Comparison of ENCODE assay signal across 9 cellular contexts in the genomic region with DNA sequence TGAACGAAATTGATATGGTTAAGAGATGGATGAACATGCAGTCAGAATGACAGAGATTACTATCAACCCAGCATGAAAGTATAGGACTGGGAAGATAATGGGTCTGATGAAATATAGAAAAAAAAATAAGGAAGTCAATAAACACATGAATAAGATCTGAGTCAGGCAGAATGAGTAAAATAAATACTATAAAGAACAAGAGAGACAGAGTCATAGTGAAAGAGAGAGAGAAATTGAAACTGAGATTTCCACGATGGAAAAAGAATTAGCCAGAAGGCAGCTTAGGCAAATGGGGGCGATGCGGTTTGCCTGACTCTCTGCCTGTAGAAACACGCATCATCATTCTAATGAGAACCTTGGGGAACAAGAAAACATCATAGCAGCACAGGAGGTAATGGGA. TPM values are rescaled to one million over a fixed set of nuclear protein-coding genes. Genes with fewer than 3 reads are reported as not detected.
DNase-seq lines count a peak whose midpoint lies in the region; ATAC-seq, FAIRE-seq and TF ChIP-seq lines count a peak whose summit lies in the region.
"Had no signal": no experiment of that assay in that cellular context is flagged by ENCODE, and none has a peak within 500 bp of the region (broad histone marks: within the 10 kb centered on the region; RNA-seq: fewer than 3 reads in every experiment).

No MANE protein-coding gene starts in this region.

- DNase-seq in choroid plexus epithelial cell (ENCODE audit: low read depth), result peak; percentile 18
- DNase-seq in GM12892 (ENCODE audit: insufficient read length), result no peak
- no peak for DNase-seq in immature natural killer cell
- DNase-seq in NCI-H526 (lab: John Stamatoyannopoulos, UW), result no peak
- DNase-seq in COR-L47 (lab: John Stamatoyannopoulos, UW), result no peak

- FAIRE-seq in GM12892 (lab: Jason Lieb, UNC), result no peak

- peaks cover 0 to 6% (median 0%) of the 10 kb centered on the region in 3 donors for H3K36me3 Mint-ChIP-seq in immature natural killer cell

- no peak overlapping the region for H3K27ac Mint-ChIP-seq in immature natural killer cell

- H3K4me3 ChIP-seq in choroid plexus epithelial cell (ENCODE audit: low read depth, low read length), result no peak overlapping the region

- H3K27me3 Mint-ChIP-seq in immature natural killer cell (ENCODE audit: low read depth in 3 of 3), result peaks cover 0 to 1% (median 0%) of the 10 kb centered on the region in 3 donors

- H3K9me3 Mint-ChIP-seq in immature natural killer cell, result peaks cover 19 to 46% (median 33%) of the 10 kb centered on the region in 6 donors

- H3K4me1 Mint-ChIP-seq in immature natural killer cell, result no peaks in the 10 kb centered on the region

- no peak for TF ChIP-seq POLR2A in GM12892 (IDR thresholded peaks at IDR 0.05; ENCODE audit: low read depth, low read length)

- TF ChIP-seq CTCF in choroid plexus epithelial cell (conservative IDR thresholded peaks at IDR 0.05; ENCODE audit: low read depth, low read length), result no peak

- ATAC-seq in GM18498 (IDR thresholded peaks at IDR 0.05; ENCODE audit: unreplicated experiment) (peak; percentile 89), GM21526 (IDR thresholded peaks at IDR 0.05; ENCODE audit: low FRiP score, unreplicated experiment) (peak; percentile 88), HG03460 (IDR thresholded peaks at IDR 0.05; ENCODE audit: unreplicated experiment) (peak; percentile 82)
- ATAC-seq: Panc1 had no signal

- no peak overlapping the region for H3K4me3 Mint-ChIP-seq in immature natural killer cell

RNA-seq across cellular contexts. Expression of a gene that starts 26.6 kb away (rescaled TPM):
- not detected for polyA plus RNA-seq in GM12892 (2012; ENCODE audit: missing spikeins)
- polyA plus RNA-seq in immature natural killer cell, result not detected
